In genomic region chr6:119140471-119141165, GRCh38 we compare ENCODE assay signal across 18 cellular contexts.
"Had no signal": no experiment of that assay in that cellular context is flagged by ENCODE, and none has a peak within 500 bp of the region (broad histone marks: within the 10 kb centered on the region; RNA-seq: fewer than 3 reads in every experiment).

No MANE protein-coding gene starts in this region.

- H3K27me3 ChIP-seq: dorsolateral prefrontal cortex, heart right ventricle, tibial artery, upper lobe of right lung, vagina had no signal

- H3K27ac ChIP-seq: dorsolateral prefrontal cortex, heart right ventricle, tibial artery, upper lobe of right lung, vagina had no signal

- DNase-seq: cortex of kidney; dorsolateral prefrontal cortex; effector CD8-positive, alpha-beta T cell; heart right ventricle; hypothalamus; islet precursor cell; left ventricle myocardium superior; naive thymus-derived CD4-positive, alpha-beta T cell; posterior cingulate gyrus; right cardiac atrium; small intestine; stimulated activated CD4-positive, alpha-beta T cell treated with anti-CD3 and anti-CD28 coated beads, Interleukin-2, amount 100 ng/mL, for 48 hours; stimulated activated naive CD8-positive, alpha-beta T cell treated with anti-CD3 and anti-CD28 coated beads, Interleukin-15, Interleukin-2, amounts not matched to agents 100 U/mL and 50 U/mL, for 24 hours; tibial artery; upper lobe of right lung had no signal

- H3K9me3 Mint-ChIP-seq: naive thymus-derived CD4-positive, alpha-beta T cell; stimulated activated effector memory CD8-positive, alpha-beta T cell treated with anti-CD3 and anti-CD28 coated beads, Interleukin-12 subunit alpha, Interleukin-12 subunit beta, amount 100 ng/mL, for 72 hours had no signal

- H3K36me3 Mint-ChIP-seq: naive thymus-derived CD4-positive, alpha-beta T cell; stimulated activated effector memory CD8-positive, alpha-beta T cell treated with anti-CD3 and anti-CD28 coated beads, Interleukin-12 subunit alpha, Interleukin-12 subunit beta, amount 100 ng/mL, for 72 hours had no signal

- H3K4me3 ChIP-seq: dorsolateral prefrontal cortex, heart right ventricle, lung, tibial artery, upper lobe of right lung, vagina had no signal

- H3K27ac Mint-ChIP-seq: naive thymus-derived CD4-positive, alpha-beta T cell; stimulated activated effector memory CD8-positive, alpha-beta T cell treated with anti-CD3 and anti-CD28 coated beads, Interleukin-12 subunit alpha, Interleukin-12 subunit beta, amount 100 ng/mL, for 72 hours had no signal

- H3K36me3 ChIP-seq: heart right ventricle, tibial artery, upper lobe of right lung, vagina had no signal

- H3K4me3 Mint-ChIP-seq: naive thymus-derived CD4-positive, alpha-beta T cell; stimulated activated effector memory CD8-positive, alpha-beta T cell treated with anti-CD3 and anti-CD28 coated beads, Interleukin-12 subunit alpha, Interleukin-12 subunit beta, amount 100 ng/mL, for 72 hours had no signal

- ATAC-seq: heart right ventricle; left ventricle myocardium superior; naive thymus-derived CD4-positive, alpha-beta T cell; right cardiac atrium; stimulated activated effector memory CD8-positive, alpha-beta T cell treated with anti-CD3 and anti-CD28 coated beads, Interleukin-12 subunit alpha, Interleukin-12 subunit beta, amount 100 ng/mL, for 72 hours; stimulated activated naive CD8-positive, alpha-beta T cell treated with anti-CD3 and anti-CD28 coated beads, Interleukin-15, Interleukin-2, amounts not matched to agents 100 U/mL and 50 U/mL, for 24 hours; upper lobe of right lung had no signal

- H3K27me3 Mint-ChIP-seq: naive thymus-derived CD4-positive, alpha-beta T cell had no signal

- H3K9me3 ChIP-seq: heart right ventricle, tibial artery, upper lobe of right lung, vagina had no signal
